ENCODE assay signal across 1 cellular context in the genomic region with DNA sequence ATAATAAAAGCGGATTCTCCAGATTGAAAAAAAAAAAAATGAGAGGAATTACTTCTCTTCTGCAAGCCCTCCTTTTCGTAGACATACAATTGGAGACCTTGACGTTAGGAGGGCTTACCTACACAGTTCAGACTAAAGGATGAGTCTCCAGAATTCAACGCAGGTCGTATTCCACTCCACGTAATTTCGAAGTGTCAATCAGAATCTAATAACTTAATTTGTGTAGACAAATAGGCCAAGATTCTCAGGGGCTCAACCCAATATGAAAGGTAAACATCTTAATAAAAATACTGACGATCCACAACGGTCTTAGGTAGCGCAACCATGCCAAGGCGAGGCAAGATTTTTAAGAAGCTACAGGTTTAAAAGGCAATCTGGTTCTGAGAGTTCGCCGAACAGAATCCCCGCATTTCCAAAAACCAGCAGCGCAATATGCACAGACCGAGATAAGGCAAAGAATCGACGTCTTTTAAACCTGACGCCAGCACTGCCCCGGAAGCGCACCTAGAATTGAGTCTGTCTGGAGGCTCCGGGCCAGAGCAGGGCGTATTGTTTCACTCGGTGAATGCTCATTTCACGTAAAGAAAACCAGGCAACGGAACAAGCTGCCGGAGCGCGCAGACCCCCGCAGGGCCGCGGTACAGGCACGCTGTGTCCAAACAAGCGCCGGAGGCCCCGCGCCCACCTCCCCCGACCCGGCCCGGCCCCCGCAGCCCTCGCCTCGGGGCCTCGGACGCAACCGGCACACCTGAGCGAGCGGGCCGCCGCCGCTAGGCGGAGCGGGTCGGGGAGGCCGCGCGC.
TF ChIP-seq lines count a peak whose summit lies in the region.

No MANE protein-coding gene starts in this region.

TF ChIP-seq in HepG2, 621 proteins besides CTCF, POLR2A, EP300 and RAD21 (continued from another document and continues in another):
- TF ChIP-seq ISL2 (CRISPR knock-in tag; IDR thresholded peaks at IDR 0.05) (0 out of 2 replicates have a peak, but pooled peaks have one; percentile 4), ZNF75D (CRISPR knock-in tag; IDR thresholded peaks at IDR 0.05; ENCODE audit: borderline replicate concordance) (no peak), EHMT2 (IDR thresholded peaks at IDR 0.05; ENCODE audit: borderline replicate concordance, low read depth, low read length) (no peak), ZFX (CRISPR knock-in tag; IDR thresholded peaks at IDR 0.05; ENCODE audit: low read depth) (no peak), STAG1 (CRISPR knock-in tag; IDR thresholded peaks at IDR 0.05) (no peak), ZC3H4 (CRISPR knock-in tag; IDR thresholded peaks at IDR 0.05; ENCODE audit: borderline replicate concordance) (no peak), ZNF776 (CRISPR knock-in tag; IDR thresholded peaks at IDR 0.05) (no peak; the same call in 1 of the 2 replicates), ZNF446 (CRISPR knock-in tag; IDR thresholded peaks at IDR 0.05) (no peak; the same call in 1 of the 2 replicates), ZNF12 (CRISPR knock-in tag; IDR thresholded peaks at IDR 0.05) (no peak), ZNF501 (CRISPR knock-in tag; IDR thresholded peaks at IDR 0.05) (no peak), CBFB (CRISPR knock-in tag; IDR thresholded peaks at IDR 0.05) (no peak), MTA1 (CRISPR knock-in tag; IDR thresholded peaks at IDR 0.05; ENCODE audit: borderline replicate concordance) (no peak), ZNF747 (CRISPR knock-in tag; IDR thresholded peaks at IDR 0.05; ENCODE audit: borderline replicate concordance) (no peak), HOXA9 (CRISPR knock-in tag; IDR thresholded peaks at IDR 0.05; ENCODE audit: borderline replicate concordance) (no peak), PAF1 (CRISPR knock-in tag; IDR thresholded peaks at IDR 0.05) (no peak), GFI1 (CRISPR knock-in tag; IDR thresholded peaks at IDR 0.05; ENCODE audit: borderline replicate concordance) (0 out of 2 replicates have a peak, but pooled peaks have one; percentile 9), ZNF652 (CRISPR knock-in tag; IDR thresholded peaks at IDR 0.05; ENCODE audit: borderline replicate concordance, low read depth) (no peak), ZNF547 (CRISPR knock-in tag; IDR thresholded peaks at IDR 0.05) (no peak), SAFB2 (CRISPR knock-in tag; IDR thresholded peaks at IDR 0.05; ENCODE audit: borderline replicate concordance, low read depth) (no peak), ZNF34 (CRISPR knock-in tag; IDR thresholded peaks at IDR 0.05; ENCODE audit: borderline replicate concordance) (no peak), ARHGAP35 (CRISPR knock-in tag; IDR thresholded peaks at IDR 0.05; ENCODE audit: borderline replicate concordance) (no peak), FOXA1 (IDR thresholded peaks at IDR 0.05) (no peak), FOXA1 (CRISPR knock-in tag; IDR thresholded peaks at IDR 0.05) (no peak), ZNF251 (CRISPR knock-in tag; IDR thresholded peaks at IDR 0.05) (no peak), NR3C1 (CRISPR knock-in tag; IDR thresholded peaks at IDR 0.05) (no peak), ADNP (CRISPR knock-in tag; IDR thresholded peaks at IDR 0.05) (no peak; the same call in 1 of the 2 replicates), ZNF556 (CRISPR knock-in tag; IDR thresholded peaks at IDR 0.05; ENCODE audit: borderline replicate concordance) (no peak), KDM3A (CRISPR knock-in tag; IDR thresholded peaks at IDR 0.05; ENCODE audit: low read depth) (no peak)
- TF ChIP-seq, protein P1, sequence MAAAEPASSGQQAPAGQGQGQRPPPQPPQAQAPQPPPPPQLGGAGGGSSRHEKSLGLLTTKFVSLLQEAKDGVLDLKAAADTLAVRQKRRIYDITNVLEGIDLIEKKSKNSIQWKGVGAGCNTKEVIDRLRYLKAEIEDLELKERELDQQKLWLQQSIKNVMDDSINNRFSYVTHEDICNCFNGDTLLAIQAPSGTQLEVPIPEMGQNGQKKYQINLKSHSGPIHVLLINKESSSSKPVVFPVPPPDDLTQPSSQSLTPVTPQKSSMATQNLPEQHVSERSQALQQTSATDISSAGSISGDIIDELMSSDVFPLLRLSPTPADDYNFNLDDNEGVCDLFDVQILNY (CRISPR knock-in tag; conservative IDR thresholded peaks at IDR 0.05), result no peak
- TF ChIP-seq, protein P2, sequence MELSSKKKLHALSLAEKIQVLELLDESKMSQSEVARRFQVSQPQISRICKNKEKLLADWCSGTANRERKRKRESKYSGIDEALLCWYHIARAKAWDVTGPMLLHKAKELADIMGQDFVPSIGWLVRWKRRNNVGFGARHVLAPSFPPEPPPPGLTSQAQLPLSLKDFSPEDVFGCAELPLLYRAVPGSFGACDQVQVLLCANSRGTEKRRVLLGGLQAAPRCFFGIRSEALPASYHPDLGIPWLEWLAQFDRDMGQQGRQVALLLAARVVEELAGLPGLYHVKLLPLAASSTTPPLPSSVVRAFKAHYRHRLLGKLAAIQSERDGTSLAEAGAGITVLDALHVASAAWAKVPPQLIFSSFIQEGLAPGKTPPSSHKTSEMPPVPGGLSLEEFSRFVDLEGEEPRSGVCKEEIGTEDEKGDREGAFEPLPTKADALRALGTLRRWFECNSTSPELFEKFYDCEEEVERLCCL (CRISPR knock-in tag; IDR thresholded peaks at IDR 0.05; ENCODE audit: borderline replicate concordance), result no peak
- TF ChIP-seq, protein P3, sequence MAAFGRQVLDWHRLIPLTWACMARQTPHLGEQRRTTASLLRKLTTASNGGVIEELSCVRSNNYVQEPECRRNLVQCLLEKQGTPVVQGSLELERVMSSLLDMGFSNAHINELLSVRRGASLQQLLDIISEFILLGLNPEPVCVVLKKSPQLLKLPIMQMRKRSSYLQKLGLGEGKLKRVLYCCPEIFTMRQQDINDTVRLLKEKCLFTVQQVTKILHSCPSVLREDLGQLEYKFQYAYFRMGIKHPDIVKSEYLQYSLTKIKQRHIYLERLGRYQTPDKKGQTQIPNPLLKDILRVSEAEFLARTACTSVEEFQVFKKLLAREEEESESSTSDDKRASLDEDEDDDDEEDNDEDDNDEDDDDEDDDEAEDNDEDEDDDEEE (CRISPR knock-in tag; IDR thresholded peaks at IDR 0.05), result no peak; the same call in 1 of the 2 replicates
- TF ChIP-seq, protein P4, sequence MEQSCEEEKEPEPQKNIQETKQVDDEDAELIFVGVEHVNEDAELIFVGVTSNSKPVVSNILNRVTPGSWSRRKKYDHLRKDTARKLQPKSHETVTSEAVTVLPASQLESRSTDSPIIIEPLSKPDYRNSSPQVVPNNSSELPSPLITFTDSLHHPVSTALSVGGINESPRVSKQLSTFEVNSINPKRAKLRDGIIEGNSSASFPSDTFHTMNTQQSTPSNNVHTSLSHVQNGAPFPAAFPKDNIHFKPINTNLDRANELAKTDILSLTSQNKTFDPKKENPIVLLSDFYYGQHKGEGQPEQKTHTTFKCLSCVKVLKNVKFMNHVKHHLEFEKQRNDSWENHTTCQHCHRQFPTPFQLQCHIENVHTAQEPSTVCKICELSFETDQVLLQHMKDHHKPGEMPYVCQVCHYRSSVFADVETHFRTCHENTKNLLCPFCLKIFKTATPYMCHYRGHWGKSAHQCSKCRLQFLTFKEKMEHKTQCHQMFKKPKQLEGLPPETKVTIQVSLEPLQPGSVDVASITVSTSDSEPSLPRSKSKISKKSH (CRISPR knock-in tag; IDR thresholded peaks at IDR 0.05; ENCODE audit: borderline replicate concordance), result no peak
- TF ChIP-seq, protein P5, sequence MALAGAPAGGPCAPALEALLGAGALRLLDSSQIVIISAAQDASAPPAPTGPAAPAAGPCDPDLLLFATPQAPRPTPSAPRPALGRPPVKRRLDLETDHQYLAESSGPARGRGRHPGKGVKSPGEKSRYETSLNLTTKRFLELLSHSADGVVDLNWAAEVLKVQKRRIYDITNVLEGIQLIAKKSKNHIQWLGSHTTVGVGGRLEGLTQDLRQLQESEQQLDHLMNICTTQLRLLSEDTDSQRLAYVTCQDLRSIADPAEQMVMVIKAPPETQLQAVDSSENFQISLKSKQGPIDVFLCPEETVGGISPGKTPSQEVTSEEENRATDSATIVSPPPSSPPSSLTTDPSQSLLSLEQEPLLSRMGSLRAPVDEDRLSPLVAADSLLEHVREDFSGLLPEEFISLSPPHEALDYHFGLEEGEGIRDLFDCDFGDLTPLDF (CRISPR knock-in tag; IDR thresholded peaks at IDR 0.05), result peak; percentile 55; the same call in 1 of the 2 replicates
- TF ChIP-seq, protein P6, sequence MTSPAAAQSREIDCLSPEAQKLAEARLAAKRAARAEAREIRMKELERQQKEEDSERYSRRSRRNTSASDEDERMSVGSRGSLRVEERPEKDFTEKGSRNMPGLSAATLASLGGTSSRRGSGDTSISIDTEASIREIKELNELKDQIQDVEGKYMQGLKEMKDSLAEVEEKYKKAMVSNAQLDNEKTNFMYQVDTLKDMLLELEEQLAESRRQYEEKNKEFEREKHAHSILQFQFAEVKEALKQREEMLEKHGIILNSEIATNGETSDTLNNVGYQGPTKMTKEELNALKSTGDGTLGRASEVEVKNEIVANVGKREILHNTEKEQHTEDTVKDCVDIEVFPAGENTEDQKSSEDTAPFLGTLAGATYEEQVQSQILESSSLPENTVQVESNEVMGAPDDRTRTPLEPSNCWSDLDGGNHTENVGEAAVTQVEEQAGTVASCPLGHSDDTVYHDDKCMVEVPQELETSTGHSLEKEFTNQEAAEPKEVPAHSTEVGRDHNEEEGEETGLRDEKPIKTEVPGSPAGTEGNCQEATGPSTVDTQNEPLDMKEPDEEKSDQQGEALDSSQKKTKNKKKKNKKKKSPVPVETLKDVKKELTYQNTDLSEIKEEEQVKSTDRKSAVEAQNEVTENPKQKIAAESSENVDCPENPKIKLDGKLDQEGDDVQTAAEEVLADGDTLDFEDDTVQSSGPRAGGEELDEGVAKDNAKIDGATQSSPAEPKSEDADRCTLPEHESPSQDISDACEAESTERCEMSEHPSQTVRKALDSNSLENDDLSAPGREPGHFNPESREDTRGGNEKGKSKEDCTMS (CRISPR knock-in tag; conservative IDR thresholded peaks at IDR 0.05), result no peak
- TF ChIP-seq, protein P7, sequence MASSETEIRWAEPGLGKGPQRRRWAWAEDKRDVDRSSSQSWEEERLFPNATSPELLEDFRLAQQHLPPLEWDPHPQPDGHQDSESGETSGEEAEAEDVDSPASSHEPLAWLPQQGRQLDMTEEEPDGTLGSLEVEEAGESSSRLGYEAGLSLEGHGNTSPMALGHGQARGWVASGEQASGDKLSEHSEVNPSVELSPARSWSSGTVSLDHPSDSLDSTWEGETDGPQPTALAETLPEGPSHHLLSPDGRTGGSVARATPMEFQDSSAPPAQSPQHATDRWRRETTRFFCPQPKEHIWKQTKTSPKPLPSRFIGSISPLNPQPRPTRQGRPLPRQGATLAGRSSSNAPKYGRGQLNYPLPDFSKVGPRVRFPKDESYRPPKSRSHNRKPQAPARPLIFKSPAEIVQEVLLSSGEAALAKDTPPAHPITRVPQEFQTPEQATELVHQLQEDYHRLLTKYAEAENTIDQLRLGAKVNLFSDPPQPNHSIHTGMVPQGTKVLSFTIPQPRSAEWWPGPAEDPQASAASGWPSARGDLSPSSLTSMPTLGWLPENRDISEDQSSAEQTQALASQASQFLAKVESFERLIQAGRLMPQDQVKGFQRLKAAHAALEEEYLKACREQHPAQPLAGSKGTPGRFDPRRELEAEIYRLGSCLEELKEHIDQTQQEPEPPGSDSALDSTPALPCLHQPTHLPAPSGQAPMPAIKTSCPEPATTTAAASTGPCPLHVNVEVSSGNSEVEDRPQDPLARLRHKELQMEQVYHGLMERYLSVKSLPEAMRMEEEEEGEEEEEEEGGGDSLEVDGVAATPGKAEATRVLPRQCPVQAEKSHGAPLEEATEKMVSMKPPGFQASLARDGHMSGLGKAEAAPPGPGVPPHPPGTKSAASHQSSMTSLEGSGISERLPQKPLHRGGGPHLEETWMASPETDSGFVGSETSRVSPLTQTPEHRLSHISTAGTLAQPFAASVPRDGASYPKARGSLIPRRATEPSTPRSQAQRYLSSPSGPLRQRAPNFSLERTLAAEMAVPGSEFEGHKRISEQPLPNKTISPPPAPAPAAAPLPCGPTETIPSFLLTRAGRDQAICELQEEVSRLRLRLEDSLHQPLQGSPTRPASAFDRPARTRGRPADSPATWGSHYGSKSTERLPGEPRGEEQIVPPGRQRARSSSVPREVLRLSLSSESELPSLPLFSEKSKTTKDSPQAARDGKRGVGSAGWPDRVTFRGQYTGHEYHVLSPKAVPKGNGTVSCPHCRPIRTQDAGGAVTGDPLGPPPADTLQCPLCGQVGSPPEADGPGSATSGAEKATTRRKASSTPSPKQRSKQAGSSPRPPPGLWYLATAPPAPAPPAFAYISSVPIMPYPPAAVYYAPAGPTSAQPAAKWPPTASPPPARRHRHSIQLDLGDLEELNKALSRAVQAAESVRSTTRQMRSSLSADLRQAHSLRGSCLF (CRISPR knock-in tag; IDR thresholded peaks at IDR 0.05; ENCODE audit: borderline replicate concordance), result 0 out of 2 replicates have a peak, but pooled peaks have one; percentile 68
- TF ChIP-seq, protein P8, sequence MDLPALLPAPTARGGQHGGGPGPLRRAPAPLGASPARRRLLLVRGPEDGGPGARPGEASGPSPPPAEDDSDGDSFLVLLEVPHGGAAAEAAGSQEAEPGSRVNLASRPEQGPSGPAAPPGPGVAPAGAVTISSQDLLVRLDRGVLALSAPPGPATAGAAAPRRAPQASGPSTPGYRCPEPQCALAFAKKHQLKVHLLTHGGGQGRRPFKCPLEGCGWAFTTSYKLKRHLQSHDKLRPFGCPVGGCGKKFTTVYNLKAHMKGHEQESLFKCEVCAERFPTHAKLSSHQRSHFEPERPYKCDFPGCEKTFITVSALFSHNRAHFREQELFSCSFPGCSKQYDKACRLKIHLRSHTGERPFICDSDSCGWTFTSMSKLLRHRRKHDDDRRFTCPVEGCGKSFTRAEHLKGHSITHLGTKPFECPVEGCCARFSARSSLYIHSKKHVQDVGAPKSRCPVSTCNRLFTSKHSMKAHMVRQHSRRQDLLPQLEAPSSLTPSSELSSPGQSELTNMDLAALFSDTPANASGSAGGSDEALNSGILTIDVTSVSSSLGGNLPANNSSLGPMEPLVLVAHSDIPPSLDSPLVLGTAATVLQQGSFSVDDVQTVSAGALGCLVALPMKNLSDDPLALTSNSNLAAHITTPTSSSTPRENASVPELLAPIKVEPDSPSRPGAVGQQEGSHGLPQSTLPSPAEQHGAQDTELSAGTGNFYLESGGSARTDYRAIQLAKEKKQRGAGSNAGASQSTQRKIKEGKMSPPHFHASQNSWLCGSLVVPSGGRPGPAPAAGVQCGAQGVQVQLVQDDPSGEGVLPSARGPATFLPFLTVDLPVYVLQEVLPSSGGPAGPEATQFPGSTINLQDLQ (CRISPR knock-in tag; IDR thresholded peaks at IDR 0.05), result no peak
- TF ChIP-seq, protein P9, sequence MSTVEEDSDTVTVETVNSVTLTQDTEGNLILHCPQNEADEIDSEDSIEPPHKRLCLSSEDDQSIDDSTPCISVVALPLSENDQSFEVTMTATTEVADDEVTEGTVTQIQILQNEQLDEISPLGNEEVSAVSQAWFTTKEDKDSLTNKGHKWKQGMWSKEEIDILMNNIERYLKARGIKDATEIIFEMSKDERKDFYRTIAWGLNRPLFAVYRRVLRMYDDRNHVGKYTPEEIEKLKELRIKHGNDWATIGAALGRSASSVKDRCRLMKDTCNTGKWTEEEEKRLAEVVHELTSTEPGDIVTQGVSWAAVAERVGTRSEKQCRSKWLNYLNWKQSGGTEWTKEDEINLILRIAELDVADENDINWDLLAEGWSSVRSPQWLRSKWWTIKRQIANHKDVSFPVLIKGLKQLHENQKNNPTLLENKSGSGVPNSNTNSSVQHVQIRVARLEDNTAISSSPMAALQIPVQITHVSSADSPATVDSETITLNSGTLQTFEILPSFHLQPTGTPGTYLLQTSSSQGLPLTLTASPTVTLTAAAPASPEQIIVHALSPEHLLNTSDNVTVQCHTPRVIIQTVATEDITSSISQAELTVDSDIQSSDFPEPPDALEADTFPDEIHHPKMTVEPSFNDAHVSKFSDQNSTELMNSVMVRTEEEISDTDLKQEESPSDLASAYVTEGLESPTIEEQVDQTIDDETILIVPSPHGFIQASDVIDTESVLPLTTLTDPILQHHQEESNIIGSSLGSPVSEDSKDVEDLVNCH (CRISPR knock-in tag; IDR thresholded peaks at IDR 0.05), result no peak
- TF ChIP-seq, protein P10, sequence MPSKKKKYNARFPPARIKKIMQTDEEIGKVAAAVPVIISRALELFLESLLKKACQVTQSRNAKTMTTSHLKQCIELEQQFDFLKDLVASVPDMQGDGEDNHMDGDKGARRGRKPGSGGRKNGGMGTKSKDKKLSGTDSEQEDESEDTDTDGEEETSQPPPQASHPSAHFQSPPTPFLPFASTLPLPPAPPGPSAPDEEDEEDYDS (CRISPR knock-in tag; IDR thresholded peaks at IDR 0.05), result no peak
